ENCODE assay signal across 8 cellular contexts in the genomic region with DNA sequence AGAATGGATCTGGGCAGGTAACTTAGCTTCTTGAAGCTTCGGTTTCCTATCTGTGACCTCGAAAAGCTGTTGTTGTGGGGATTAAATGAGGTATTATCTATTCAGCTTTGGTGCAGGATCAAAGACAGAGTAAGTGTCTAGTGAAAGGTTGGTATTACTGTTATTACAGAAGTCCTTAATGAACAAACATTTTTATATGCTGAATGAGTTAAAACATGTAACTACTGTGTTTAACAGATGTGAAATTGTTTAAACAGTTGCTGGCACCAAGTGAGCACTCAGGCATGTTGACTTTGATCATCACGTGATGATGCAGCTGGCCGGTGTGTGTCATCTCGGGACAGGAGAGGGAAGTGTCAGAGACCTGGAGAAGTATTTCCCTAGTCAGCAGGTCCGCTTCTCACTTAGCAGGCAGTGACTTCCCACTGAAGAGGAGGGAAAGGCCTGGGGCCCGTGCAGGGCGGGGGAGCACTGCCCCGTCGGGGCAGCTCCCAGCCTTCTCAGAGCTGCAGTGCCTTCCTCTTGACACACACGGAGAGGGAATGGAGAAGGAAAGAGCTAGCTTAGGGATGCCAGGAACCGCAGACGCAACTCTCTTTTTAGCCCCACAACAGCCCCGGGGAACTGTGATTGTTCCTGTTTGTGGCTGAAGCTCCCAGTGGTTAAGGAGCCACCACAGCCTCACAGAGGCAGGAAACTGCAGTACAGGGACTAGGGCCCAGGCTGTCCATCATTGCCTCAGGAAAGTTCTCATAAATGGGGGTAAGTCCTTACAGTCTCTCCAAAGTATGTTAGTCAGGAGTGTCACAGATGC. TPM values are rescaled to one million over a fixed set of nuclear protein-coding genes. Genes with fewer than 3 reads are reported as not detected.
DNase-seq lines count a peak whose midpoint lies in the region; ATAC-seq and TF ChIP-seq lines count a peak whose summit lies in the region.

No MANE protein-coding gene starts in this region.

- peaks cover 2 to 3% of the 10 kb centered on the region in 2 donors for H3K36me3 ChIP-seq in aorta (ENCODE audit: control insufficient read depth in 1 of 2, insufficient read depth in 2 of 2, low read length in 1 of 2)
- peaks cover 13% of the 10 kb centered on the region for H3K36me3 ChIP-seq in smooth muscle cell (ENCODE audit: low read depth)

- TF ChIP-seq CTCF in WTC11 (IDR thresholded peaks at IDR 0.05), result no peak
- no peak for TF ChIP-seq CTCF in smooth muscle cell (IDR thresholded peaks at IDR 0.05; ENCODE audit: borderline replicate concordance, insufficient read depth, poor library complexity, severe bottlenecking)

- H3K4me3 Mint-ChIP-seq in WTC11, result no peak overlapping the region

- 82 to 83% methylated on average over 14 of the region's 14 CpGs for WGBS in aorta, 2 donors
- WGBS in smooth muscle cell (ENCODE audit: low lambda C conversion rate), result 81% methylated on average over 14 of the region's 14 CpGs

- no peaks in the 10 kb centered on the region for H3K9me3 Mint-ChIP-seq in WTC11

- no peak overlapping the region for H3K4me2 ChIP-seq in smooth muscle cell

- no peaks in the 10 kb centered on the region for H4K20me1 ChIP-seq in smooth muscle cell (ENCODE audit: low read depth)

- H3F3A ChIP-seq in smooth muscle cell (ENCODE audit: low read depth), result no peaks in the 10 kb centered on the region

- no peaks in the 10 kb centered on the region for H3K4me1 ChIP-seq in aorta (ENCODE audit: control insufficient read depth in 1 of 2, insufficient read depth in 2 of 2, low read length in 2 of 2)
- no peaks in the 10 kb centered on the region for H3K4me1 ChIP-seq in smooth muscle cell (ENCODE audit: low read depth)

- DNase-seq in DMS53 treated with DMSO at 0.1 percent for 48 hours (lab: John Stamatoyannopoulos, UW; ENCODE audit: unreplicated experiment) (peak; percentile 97), NAMALWA (ENCODE audit: low spot score) (peak; percentile 71), WTC11 (ENCODE audit: low spot score) (no peak), left colon (peak; percentile 74 to 88), aorta (peak in 1 of 2 donors; percentile 84), smooth muscle cell (lab: John Stamatoyannopoulos, UW; ENCODE audit: unreplicated experiment) (no peak), GOT3 (lab: John Stamatoyannopoulos, UW) (no peak)

- H3K4me3 ChIP-seq in aorta (ENCODE audit: low read length in 2 of 2) (no peak overlapping the region), smooth muscle cell (no peak overlapping the region)

- CTCF ChIA-PET in WTC11 (lab: Charles Lee), result interaction anchor here (0.6 to 1.2 kb wide), 4 partner anchors 14 to 112 kb away, joined by 3 to 6 read pairs (median 4); partner anchors contain the start of gene TUBB2A

- peaks cover 54% of the 10 kb centered on the region for H3K36me3 Mint-ChIP-seq in WTC11

- no peak overlapping the region for H2AFZ ChIP-seq in smooth muscle cell (ENCODE audit: low read depth)

- no peak overlapping the region for H3K27ac ChIP-seq in aorta (ENCODE audit: low read depth in 1 of 2, low read length in 2 of 2)
- no peak overlapping the region for H3K27ac ChIP-seq in smooth muscle cell (ENCODE audit: low read depth)

- H3K27ac Mint-ChIP-seq in WTC11, result peak overlapping the region; percentile 52

- no peaks in the 10 kb centered on the region for H3K79me2 ChIP-seq in smooth muscle cell (ENCODE audit: low read depth)

- H3K27me3 ChIP-seq in aorta (ENCODE audit: control insufficient read depth in 1 of 2, insufficient read depth in 2 of 2, low read length in 1 of 2) (no peaks in the 10 kb centered on the region), smooth muscle cell (ENCODE audit: low read depth) (no peaks in the 10 kb centered on the region)

- intact Hi-C loops in left colon (cut with DNase I, micrococcal nuclease) (no loop called here), aorta (cut with DNase I) (no loop called here)

- ATAC-seq in WTC11 (peak; percentile 43), left colon (peak; percentile 94), aorta (ENCODE audit: low FRiP score) (peak; percentile 73), GM21515 (IDR thresholded peaks at IDR 0.05; ENCODE audit: unreplicated experiment) (no peak)

- H3K27me3 Mint-ChIP-seq in WTC11 (ENCODE audit: low read depth), result no peaks in the 10 kb centered on the region

- POLR2A ChIA-PET in WTC11 (lab: Charles Lee), result no interaction called here

- no peaks in the 10 kb centered on the region for H3K9me3 ChIP-seq in aorta (ENCODE audit: control insufficient read depth, low read length)
- H3K9me3 ChIP-seq in smooth muscle cell (replicated peaks; ENCODE audit: low read depth), result no peaks in the 10 kb centered on the region

- H3K9ac ChIP-seq in smooth muscle cell (ENCODE audit: low read depth), result no peak overlapping the region

- peaks cover 35% of the 10 kb centered on the region for H3K4me1 Mint-ChIP-seq in WTC11

TF ChIP-seq in WTC11, 78 proteins besides CTCF, POLR2A, EP300 and RAD21:
- TF ChIP-seq GABPB1 (CRISPR knock-in tag; IDR thresholded peaks at IDR 0.05), result peak; percentile 48; the same call in 1 of the 2 replicates
- TF ChIP-seq, protein P1, sequence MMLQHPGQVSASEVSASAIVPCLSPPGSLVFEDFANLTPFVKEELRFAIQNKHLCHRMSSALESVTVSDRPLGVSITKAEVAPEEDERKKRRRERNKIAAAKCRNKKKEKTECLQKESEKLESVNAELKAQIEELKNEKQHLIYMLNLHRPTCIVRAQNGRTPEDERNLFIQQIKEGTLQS (CRISPR knock-in tag; conservative IDR thresholded peaks at IDR 0.05), result no peak
- TF ChIP-seq FOXK1 (CRISPR knock-in tag; IDR thresholded peaks at IDR 0.05), result no peak

RNA-seq across cellular contexts. Expression of gene TUBB2A, which starts 18.0 kb away (rescaled TPM):
- total RNA-seq in WTC11 (2021) (357 to 403 TPM (median 394 TPM) in 3 replicates), left colon (10 to 100 TPM; 19.5 to 54.3 TPM), aorta (10 to 100 TPM; 33.7 to 40.0 TPM), smooth muscle cell (201 and 236 TPM in 2 replicates)
- polyA plus RNA-seq in aorta (10 to 100 TPM; 16.9 to 39.4 TPM), smooth muscle cell (272 and 448 TPM in 2 replicates)

RNA-seq across cellular contexts. Expression of gene BPHL, which starts 20.8 kb away (rescaled TPM):
- total RNA-seq in WTC11 (2021) (29.7 to 45.5 TPM (median 43.2 TPM) in 3 replicates), left colon (10 to 100 TPM; 25.5 to 27.6 TPM), aorta (10 to 100 TPM in 1 of 2 donors, 1 to 10 TPM in 1; 6.4 to 14.6 TPM), smooth muscle cell (21.3 and 33.3 TPM in 2 replicates)
- polyA plus RNA-seq in aorta (10 to 100 TPM; 16.2 to 18.7 TPM), smooth muscle cell (43.6 and 57.8 TPM in 2 replicates)

Comparison
In these comparisons a context has a peak if more than half of its experiments do, and no peak if none do; other contexts are left out.
1. DNase-seq: peak in DMS53 treated with DMSO at 0.1 percent for 48 hours (single experiment), NAMALWA (single experiment) and left colon (2 of 2); none in WTC11 (single experiment), smooth muscle cell (single experiment) and GOT3 (single experiment).